In genomic region chr10:119252051-119252465, GRCh38 we compare ENCODE assay signal across 11 cellular contexts. TPM values are rescaled to one million over a fixed set of nuclear protein-coding genes. Genes with fewer than 3 reads are reported as not detected.
DNase-seq lines count a peak whose midpoint lies in the region; ATAC-seq and TF ChIP-seq lines count a peak whose summit lies in the region.
"Had no signal": no experiment of that assay in that cellular context is flagged by ENCODE, and none has a peak within 500 bp of the region (broad histone marks: within the 10 kb centered on the region; RNA-seq: fewer than 3 reads in every experiment).

No MANE protein-coding gene starts in this region.

- no peaks in the 10 kb centered on the region for H3K9me3 Mint-ChIP-seq in endothelial cell (ENCODE audit: unreplicated experiment)
- no peaks in the 10 kb centered on the region for H3K9me3 Mint-ChIP-seq in memory B cell
- H3K9me3 Mint-ChIP-seq: central memory CD8-positive, alpha-beta T cell; stimulated activated memory B cell treated with anti-CD40 and anti-IgM and Interleukin-4, amounts not matched to agents 10 μg/mL and 1 μg/mL and 100 μg/mL, for 72 hours; T-helper 1 cell treated with Interleukin-12 subunit alpha and Interleukin-12 subunit beta and Interleukin-4 antibody, amounts not matched to agents 30 μg/mL and 1 μg/mL, for 36 hours had no signal

- H3K9me3 ChIP-seq in Panc1 (ENCODE audit: control insufficient read depth, insufficient read depth, low read depth, low read length) (no peaks in the 10 kb centered on the region), tibial nerve (no peaks in the 10 kb centered on the region)

- in situ Hi-C loops in Panc1 (cut with HindIII; ENCODE audit: low pct_unique_long_range_greater_than_20kb, low sequenced_read_pairs): no loop called here

- H3K4me3 ChIP-seq in Panc1 (ENCODE audit: low read depth in 2 of 2, low read length in 2 of 2) (peak overlapping the region in 1 of 2 experiments; percentile 15; a peak in 1 of 4 replicates), tibial nerve (no peak overlapping the region), lower leg skin (ENCODE audit: low read depth, poor library complexity, severe bottlenecking) (no peak overlapping the region)

- H3K27me3 ChIP-seq in Panc1 (ENCODE audit: control insufficient read depth, insufficient read depth, low read length) (no peaks in the 10 kb centered on the region), tibial nerve (no peaks in the 10 kb centered on the region)

- ATAC-seq in Panc1: peak; percentile 58
- ATAC-seq in memory B cell (ENCODE audit: low read depth): no peak
- no peak for ATAC-seq in GM18498 (IDR thresholded peaks at IDR 0.05; ENCODE audit: unreplicated experiment)
- ATAC-seq: stimulated activated memory B cell treated with anti-CD40 and anti-IgM and Interleukin-4, amounts not matched to agents 10 μg/mL and 1 μg/mL and 100 μg/mL, for 72 hours had no signal

- H3K4me3 Mint-ChIP-seq in endothelial cell (ENCODE audit: unreplicated experiment): no peak overlapping the region
- H3K4me3 Mint-ChIP-seq in memory B cell: no peak overlapping the region
- H3K4me3 Mint-ChIP-seq: central memory CD8-positive, alpha-beta T cell; stimulated activated memory B cell treated with anti-CD40 and anti-IgM and Interleukin-4, amounts not matched to agents 10 μg/mL and 1 μg/mL and 100 μg/mL, for 72 hours; T-helper 1 cell treated with Interleukin-12 subunit alpha and Interleukin-12 subunit beta and Interleukin-4 antibody, amounts not matched to agents 30 μg/mL and 1 μg/mL, for 36 hours had no signal

- TF ChIP-seq POLR2A in tibial nerve (IDR thresholded peaks at IDR 0.05) (no peak), lower leg skin (IDR thresholded peaks at IDR 0.05) (no peak)

- H3K4me1 ChIP-seq in Panc1 (ENCODE audit: control insufficient read depth, insufficient read depth, low read length) (peaks cover 81% of the 10 kb centered on the region), tibial nerve (peaks cover 0 to 79% (median 58%) of the 10 kb centered on the region in 4 donors)

- H3K27me3 Mint-ChIP-seq in endothelial cell (ENCODE audit: unreplicated experiment) (peaks cover 10% of the 10 kb centered on the region), memory B cell (no peaks in the 10 kb centered on the region)
- H3K27me3 Mint-ChIP-seq: central memory CD8-positive, alpha-beta T cell; stimulated activated memory B cell treated with anti-CD40 and anti-IgM and Interleukin-4, amounts not matched to agents 10 μg/mL and 1 μg/mL and 100 μg/mL, for 72 hours had no signal

- TF ChIP-seq CTCF in Panc1 (IDR thresholded peaks at IDR 0.05): peak; percentile 80; the same call in 1 of the 2 replicates
- no peak for TF ChIP-seq CTCF in endothelial cell (IDR thresholded peaks at IDR 0.05; ENCODE audit: unreplicated experiment)
- TF ChIP-seq CTCF in tibial nerve (IDR thresholded peaks at IDR 0.05): peak in 1 of 5 experiments; percentile 22
- no peak for TF ChIP-seq CTCF in lower leg skin (IDR thresholded peaks at IDR 0.05)

- intact Hi-C loops in Panc1 (cut with micrococcal nuclease; ENCODE audit: unreplicated experiment): loop anchor here (5.0 kb wide), 1 partner anchor 45 kb away; the partner anchor contains the start of gene GRK5
- intact Hi-C loops in lower leg skin (cut with DNase I; ENCODE audit: low total_unique reads): no loop called here

- peaks cover 65% of the 10 kb centered on the region for H3K4me1 Mint-ChIP-seq in endothelial cell (ENCODE audit: unreplicated experiment)
- H3K4me1 Mint-ChIP-seq in memory B cell: peaks cover 24% of the 10 kb centered on the region

- H3K27ac ChIP-seq in Panc1 (ENCODE audit: low read length) (peak overlapping the region; percentile 93), tibial nerve (peak overlapping the region; percentile 75 to 93 (median 84))
- H3K27ac ChIP-seq: KMS-11 had no signal

- H3K27ac Mint-ChIP-seq in endothelial cell (ENCODE audit: unreplicated experiment): peak overlapping the region; percentile 55
- peak overlapping the region; percentile 81 for H3K27ac Mint-ChIP-seq in memory B cell
- H3K27ac Mint-ChIP-seq: T-helper 1 cell treated with Interleukin-12 subunit alpha and Interleukin-12 subunit beta and Interleukin-4 antibody, amounts not matched to agents 30 μg/mL and 1 μg/mL, for 36 hours had no signal

- no peak for DNase-seq in Panc1 (ENCODE audit: low read depth, low spot score)
- no peak for DNase-seq in endothelial cell (ENCODE audit: low spot score)
- no peak for DNase-seq in memory B cell (ENCODE audit: low spot score in 2 of 2)
- DNase-seq in tibial nerve (ENCODE audit: low spot score in 2 of 2): no peak
- DNase-seq in stimulated activated CD4-positive, alpha-beta T cell treated with anti-CD3 and anti-CD28 coated beads, Interleukin-12 subunit alpha, Interleukin-12 subunit beta, amount 100 ng/mL, for 4 hours: no peak
- DNase-seq in lower leg skin (ENCODE audit: low spot score in 2 of 2): no peak

- WGBS in tibial nerve, 2 donors: 73 to 83% methylated on average over 8 of the region's 8 CpGs
- 78 to 89% methylated on average over 8 of the region's 8 CpGs for WGBS in lower leg skin, 2 donors

- no peak for TF ChIP-seq EP300 in tibial nerve (IDR thresholded peaks at IDR 0.05)

- CTCF ChIA-PET in Panc1 (lab: Charles Lee): interaction anchor here (0.6 to 1.8 kb wide), 5 partner anchors 12 to 167 kb away, joined by 3 to 11 read pairs (median 5); no protein-coding TSS in a partner anchor

- POLR2A ChIA-PET in Panc1 (lab: Charles Lee): no interaction called here

- peaks cover 19% of the 10 kb centered on the region for H3K36me3 Mint-ChIP-seq in endothelial cell (ENCODE audit: low read depth, unreplicated experiment)
- H3K36me3 Mint-ChIP-seq in memory B cell: peaks cover 7% of the 10 kb centered on the region

- H3K36me3 ChIP-seq in Panc1 (ENCODE audit: control insufficient read depth, insufficient read depth, low read length): no peaks in the 10 kb centered on the region
- H3K36me3 ChIP-seq in tibial nerve: no peaks in the 10 kb centered on the region

- BruUV-seq in Panc1 (replicated peaks; lab: Mats Ljungman, UMichigan): no TSS peak

RNA-seq across cellular contexts. Expression of gene GRK5, which starts 44.7 kb away (rescaled TPM):
- 29.0 TPM for total RNA-seq in Panc1 (2021; ENCODE audit: unreplicated experiment)
- polyA plus RNA-seq in Panc1 (2012; ENCODE audit: insufficient read length): 23.6 TPM
- 163 TPM for total RNA-seq in endothelial cell (ENCODE audit: unreplicated experiment)
- 10 to 100 TPM; 43.5 to 61.7 (median 48.9) TPM for total RNA-seq in tibial nerve
- total RNA-seq in lower leg skin: 10 to 100 TPM in 2 of 4 donors, 1 to 10 TPM in 2; 5.4 to 13.0 (median 10.6) TPM
